Comparison of ENCODE assay signal across 20 cellular contexts in the genomic region with DNA sequence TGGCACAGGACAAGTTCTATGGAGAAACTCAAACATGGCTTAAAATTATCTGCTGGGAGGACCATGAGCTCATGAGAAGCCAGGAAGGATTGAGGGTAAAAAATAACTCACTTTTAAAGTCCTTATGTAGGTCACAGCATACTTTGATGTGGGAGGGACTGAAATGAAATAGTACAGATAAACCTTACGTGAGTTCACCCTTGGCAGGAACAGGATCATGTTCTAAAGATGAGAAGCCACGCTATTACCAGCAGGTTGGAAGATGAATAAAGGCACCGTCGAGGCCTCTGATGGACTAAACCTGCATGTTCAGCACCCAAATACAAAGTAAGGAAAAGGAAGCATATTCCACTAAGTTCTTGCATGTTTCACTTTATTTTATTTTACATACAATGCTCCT.
A peak's percentile ranks its signal among the peaks of the same experiment; 100 is the strongest.
DNase-seq lines count a peak whose midpoint lies in the region; ATAC-seq and TF ChIP-seq lines count a peak whose summit lies in the region.
"Had no signal": no experiment of that assay in that cellular context is flagged by ENCODE, and none has a peak within 500 bp of the region (broad histone marks: within the 10 kb centered on the region; RNA-seq: fewer than 3 reads in every experiment).

No MANE protein-coding gene starts in this region.

- intact Hi-C loops in activated CD4-positive, alpha-beta T cell treated with anti-CD3 and anti-CD28 coated beads for 36 hours (cut with DNase I, micrococcal nuclease) = no loop called here
- intact Hi-C loops in CD4-positive, alpha-beta memory T cell (cut with micrococcal nuclease) = no loop called here
- intact Hi-C loops in psoas muscle (cut with DNase I) = no loop called here

- H3K27me3 Mint-ChIP-seq in activated CD4-positive, alpha-beta T cell treated with anti-CD3 and anti-CD28 coated beads for 36 hours = no peaks in the 10 kb centered on the region
- no peaks in the 10 kb centered on the region for H3K27me3 Mint-ChIP-seq in CD4-positive, alpha-beta memory T cell
- H3K27me3 Mint-ChIP-seq: B cell had no signal

- peaks cover 20% of the 10 kb centered on the region for H3K4me1 ChIP-seq in CD4-positive, alpha-beta memory T cell (ENCODE audit: insufficient read depth, low read length)
- H3K4me1 ChIP-seq in psoas muscle = peaks cover 15% of the 10 kb centered on the region

- H3K4me3 Mint-ChIP-seq in activated CD4-positive, alpha-beta T cell treated with anti-CD3 and anti-CD28 coated beads for 36 hours = no peak overlapping the region
- H3K4me3 Mint-ChIP-seq in CD4-positive, alpha-beta memory T cell = peak overlapping the region in 6 of 8 donors; percentile 2 to 57 (median 44)
- H3K4me3 Mint-ChIP-seq: B cell, GM23338 had no signal

- H3K4me1 Mint-ChIP-seq in activated CD4-positive, alpha-beta T cell treated with anti-CD3 and anti-CD28 coated beads for 36 hours = peaks cover 14% of the 10 kb centered on the region
- peaks cover 15 to 22% (median 20%) of the 10 kb centered on the region in 4 donors for H3K4me1 Mint-ChIP-seq in CD4-positive, alpha-beta memory T cell

- DNase-seq in activated CD4-positive, alpha-beta T cell treated with anti-CD3 and anti-CD28 coated beads for 36 hours = no peak
- DNase-seq in activated CD4-positive, alpha-beta T cell treated with anti-CD3 and anti-CD28 coated beads for 4 hours = no peak
- peak; percentile 45 to 64 (median 53) for DNase-seq in CD4-positive, alpha-beta memory T cell
- peak; percentile 50 for DNase-seq in amniotic epithelial cell (ENCODE audit: low read depth)
- no peak for DNase-seq in psoas muscle
- no peak for DNase-seq in GM13977 (ENCODE audit: low spot score)
- no peak for DNase-seq in epidermal melanocyte (ENCODE audit: insufficient read length, low spot score)
- DNase-seq: GF-D8; KG1; NCI-H1436; NCI-H2029; NCI-H2171 treated with DMSO at 0.1 percent for 48 hours; NCI-H446 treated with DMSO at 0.1 percent for 48 hours; NK-92 treated with Interleukin-12 subunit alpha and Interleukin-12 subunit beta, amount 100 ng/mL, for 24 hours; RPMI8226 had no signal

- H3K27ac ChIP-seq in CD4-positive, alpha-beta memory T cell (ENCODE audit: low read depth, low read length) = no peak overlapping the region
- no peak overlapping the region for H3K27ac ChIP-seq in psoas muscle
- H3K27ac ChIP-seq: 22Rv1 had no signal

- ATAC-seq in activated CD4-positive, alpha-beta T cell treated with anti-CD3 and anti-CD28 coated beads for 36 hours = peak; percentile 39
- ATAC-seq in psoas muscle (peak in 3 of 4 donors; percentile 72 to 87 (median 77)), GM21423 (IDR thresholded peaks at IDR 0.05; ENCODE audit: unreplicated experiment) (no peak)
- ATAC-seq: GM23338, HCT116 had no signal

- no peaks in the 10 kb centered on the region for H3K36me3 Mint-ChIP-seq in activated CD4-positive, alpha-beta T cell treated with anti-CD3 and anti-CD28 coated beads for 36 hours (ENCODE audit: low read depth)
- no peaks in the 10 kb centered on the region for H3K36me3 Mint-ChIP-seq in CD4-positive, alpha-beta memory T cell

- CTCF ChIA-PET in activated CD4-positive, alpha-beta T cell treated with anti-CD3 and anti-CD28 coated beads for 36 hours (lab: Charles Lee) = interaction anchor here (0.8 kb wide), 1 partner anchor 21 kb away, joined by 3 read pairs; no protein-coding TSS in a partner anchor
- CTCF ChIA-PET in CD4-positive, alpha-beta memory T cell (lab: Charles Lee; ENCODE audit: partially characterized antibody) = interaction anchor here (1.0 kb wide), 1 partner anchor 19 kb away, joined by 3 read pairs; no protein-coding TSS in a partner anchor

- POLR2A ChIA-PET in activated CD4-positive, alpha-beta T cell treated with anti-CD3 and anti-CD28 coated beads for 36 hours (lab: Charles Lee) = no interaction called here
- POLR2A ChIA-PET in CD4-positive, alpha-beta memory T cell (lab: Charles Lee; ENCODE audit: partially characterized antibody) = interaction anchor here (1.2 to 2.0 kb wide), 5 partner anchors 26 to 371 kb away, joined by 3 to 6 read pairs (median 5); a partner anchor contains a TSS

- in situ Hi-C loops in GM13977 (cut with MboI; ENCODE audit: low pct_unique_long_range_greater_than_20kb, low sequenced_read_pairs, unreplicated experiment) = no loop called here

- 27 to 53% (median 37%) methylated on average over 4 of the region's 4 CpGs for WGBS in psoas muscle, 3 donors

- H3K9me3 ChIP-seq in CD4-positive, alpha-beta memory T cell (ENCODE audit: control insufficient read depth in 1 of 2, low read length in 2 of 2) = no peaks in the 10 kb centered on the region
- no peaks in the 10 kb centered on the region for H3K9me3 ChIP-seq in psoas muscle

- H3K27ac Mint-ChIP-seq in activated CD4-positive, alpha-beta T cell treated with anti-CD3 and anti-CD28 coated beads for 36 hours = no peak overlapping the region
- H3K27ac Mint-ChIP-seq in CD4-positive, alpha-beta memory T cell = peak overlapping the region in 6 of 7 donors; percentile 5 to 52 (median 37)
- H3K27ac Mint-ChIP-seq: B cell, GM23338 had no signal

- H3K36me3 ChIP-seq in CD4-positive, alpha-beta memory T cell (ENCODE audit: insufficient read depth, low read length) = no peaks in the 10 kb centered on the region
- H3K36me3 ChIP-seq in psoas muscle (ENCODE audit: insufficient read depth in 1 of 2, low read depth in 1 of 2) = no peaks in the 10 kb centered on the region

- H3K27me3 ChIP-seq in CD4-positive, alpha-beta memory T cell (ENCODE audit: insufficient read depth, low read length) = no peaks in the 10 kb centered on the region
- H3K27me3 ChIP-seq in psoas muscle (ENCODE audit: insufficient read depth in 3 of 3, low read length in 2 of 3) = no peaks in the 10 kb centered on the region

- TF ChIP-seq CTCF in psoas muscle (IDR thresholded peaks at IDR 0.05) (no peak), GM13977 (IDR thresholded peaks at IDR 0.05; ENCODE audit: extremely low read depth, insufficient read depth, missing control alignments) (no peak)

- no peak overlapping the region for H3K4me3 ChIP-seq in CD4-positive, alpha-beta memory T cell (ENCODE audit: low read length in 2 of 2)
- H3K4me3 ChIP-seq in psoas muscle = no peak overlapping the region
- H3K4me3 ChIP-seq: GM23338 had no signal

- no peaks in the 10 kb centered on the region for H3K9me3 Mint-ChIP-seq in activated CD4-positive, alpha-beta T cell treated with anti-CD3 and anti-CD28 coated beads for 36 hours (ENCODE audit: low read depth)
- H3K9me3 Mint-ChIP-seq in CD4-positive, alpha-beta memory T cell = no peaks in the 10 kb centered on the region
- H3K9me3 Mint-ChIP-seq: GM23338 had no signal

Comparison
In these comparisons a context has a peak if more than half of its experiments do, and no peak if none do; other contexts are left out.
1. DNase-seq: peak in CD4-positive, alpha-beta memory T cell (5 of 5) and amniotic epithelial cell (single experiment); none in activated CD4-positive, alpha-beta T cell treated with anti-CD3 and anti-CD28 coated beads for 36 hours (single experiment), activated CD4-positive, alpha-beta T cell treated with anti-CD3 and anti-CD28 coated beads for 4 hours (0 of 2), psoas muscle (0 of 2), GM13977 (single experiment) and epidermal melanocyte (single experiment).